ENCODE assay signal across 17 cellular contexts in genomic region chr10:125102821-125103220, GRCh38. TPM values are rescaled to one million over a fixed set of nuclear protein-coding genes. Genes with fewer than 3 reads are reported as not detected.
DNase-seq lines count a peak whose midpoint lies in the region; ATAC-seq, FAIRE-seq and TF ChIP-seq lines count a peak whose summit lies in the region.
"Had no signal": no experiment of that assay in that cellular context is flagged by ENCODE, and none has a peak within 500 bp of the region (broad histone marks: within the 10 kb centered on the region; RNA-seq: fewer than 3 reads in every experiment).

No MANE protein-coding gene starts in this region.

- peak overlapping the region in 1 of 2 experiments; percentile 57 for H3K23ac ChIP-seq in mesenchymal stem cell (ENCODE audit: low read length in 2 of 2)

- peaks cover 6% of the 10 kb centered on the region for H3K36me3 Mint-ChIP-seq in natural killer cell
- peaks cover 3% of the 10 kb centered on the region for H3K36me3 Mint-ChIP-seq in natural killer cell treated with Interleukin-12 subunit alpha and Interleukin-12 subunit beta and Interleukin-15 and Interleukin-18, amount 100 ng/mL, for 72 hours
- H3K36me3 Mint-ChIP-seq: IgD-negative memory B cell had no signal

- no peaks in the 10 kb centered on the region for H3K27me3 Mint-ChIP-seq in natural killer cell (ENCODE audit: low read depth in 2 of 2)
- H3K27me3 Mint-ChIP-seq in natural killer cell treated with Interleukin-12 subunit alpha and Interleukin-12 subunit beta and Interleukin-15 and Interleukin-18, amount 100 ng/mL, for 72 hours: no peaks in the 10 kb centered on the region
- H3K27me3 Mint-ChIP-seq: activated CD4-positive, alpha-beta T cell treated with anti-CD3 and anti-CD28 coated beads, Interleukin-2, amount 10 ng/mL, durations not matched to agents 7 days and 5 days had no signal

- H3K4me1 Mint-ChIP-seq in natural killer cell: peaks cover 84 to 91% of the 10 kb centered on the region in 2 donors
- H3K4me1 Mint-ChIP-seq in natural killer cell treated with Interleukin-12 subunit alpha and Interleukin-12 subunit beta and Interleukin-15 and Interleukin-18, amount 100 ng/mL, for 72 hours (ENCODE audit: low read depth in 2 of 2): peaks cover 36 to 67% of the 10 kb centered on the region in 2 donors
- H3K4me1 Mint-ChIP-seq: activated CD4-positive, alpha-beta T cell treated with anti-CD3 and anti-CD28 coated beads, Interleukin-2, amount 10 ng/mL, durations not matched to agents 7 days and 5 days; IgD-negative memory B cell had no signal

- H3K9ac ChIP-seq in mesenchymal stem cell (ENCODE audit: low read length): no peak overlapping the region

- H3K4me1 ChIP-seq in mesenchymal stem cell (ENCODE audit: control insufficient read depth, insufficient read depth, low read depth, low read length) (peaks cover 24% of the 10 kb centered on the region), upper lobe of right lung (peaks cover 17% of the 10 kb centered on the region)

- peak overlapping the region; percentile 20 to 45 for H3K4ac ChIP-seq in mesenchymal stem cell (ENCODE audit: low read depth in 1 of 2, low read length in 2 of 2)

- TF ChIP-seq CTCF in natural killer cell (IDR thresholded peaks at IDR 0.05) (no peak), bronchial epithelial cell (IDR thresholded peaks at IDR 0.05; ENCODE audit: insufficient read depth, low read length, severe bottlenecking) (peak; percentile 22), upper lobe of right lung (IDR thresholded peaks at IDR 0.05) (no peak)

- H3K36me3 ChIP-seq in bronchial epithelial cell (ENCODE audit: control insufficient read depth, insufficient read depth, low read length) (peaks cover 5% of the 10 kb centered on the region), mesenchymal stem cell (ENCODE audit: control insufficient read depth in 1 of 2, insufficient read depth in 2 of 2, low read depth in 1 of 2, low read length in 2 of 2) (peaks cover 51 to 60% of the 10 kb centered on the region in 2 experiments), upper lobe of right lung (peaks cover 6% of the 10 kb centered on the region)

- H2BK15ac ChIP-seq in mesenchymal stem cell (ENCODE audit: low read depth, poor library complexity, severe bottlenecking): peak overlapping the region; percentile 38

- H2BK12ac ChIP-seq in mesenchymal stem cell (ENCODE audit: low read length in 2 of 2): peak overlapping the region; percentile 33 to 56

- FAIRE-seq in bronchial epithelial cell (lab: Jason Lieb, UNC): peak; percentile 94

- peak overlapping the region in 1 of 2 experiments; percentile 45 for H3K14ac ChIP-seq in mesenchymal stem cell (ENCODE audit: low read length in 2 of 2)

- peak overlapping the region; percentile 66 for H4K8ac ChIP-seq in mesenchymal stem cell (ENCODE audit: low read length)

- no peak overlapping the region for H2BK5ac ChIP-seq in mesenchymal stem cell (ENCODE audit: low read depth, low read length, poor library complexity, severe bottlenecking)

- ATAC-seq in natural killer cell (peak in 1 of 3 donors; percentile 24), upper lobe of right lung (no peak)
- no peak for ATAC-seq in natural killer cell treated with Interleukin-12 subunit alpha and Interleukin-12 subunit beta and Interleukin-15 and Interleukin-18, amount 100 ng/mL, for 72 hours

- H3K27ac ChIP-seq in mesenchymal stem cell (ENCODE audit: low read length, poor library complexity, severe bottlenecking): no peak overlapping the region
- no peak overlapping the region for H3K27ac ChIP-seq in upper lobe of right lung
- H3K27ac ChIP-seq: psoas muscle had no signal

- WGBS in mesenchymal stem cell: 93% methylated on average over 10 of the region's 10 CpGs

- no peak overlapping the region for H3K4me2 ChIP-seq in mesenchymal stem cell (ENCODE audit: low read length, poor library complexity, severe bottlenecking)

- no peak overlapping the region for H2AK5ac ChIP-seq in mesenchymal stem cell (ENCODE audit: low read length, severe bottlenecking)

- no peak overlapping the region for H2AFZ ChIP-seq in mesenchymal stem cell (ENCODE audit: low read depth, low read length)

- no peak overlapping the region for H2BK120ac ChIP-seq in mesenchymal stem cell (ENCODE audit: low read depth, low read length)

- DNase-seq in natural killer cell: no peak
- no peak for DNase-seq in natural killer cell treated with Interleukin-12 subunit alpha and Interleukin-12 subunit beta and Interleukin-15 and Interleukin-18, amount 100 ng/mL, for 72 hours (ENCODE audit: low spot score)
- peak; percentile 45 for DNase-seq in bronchial epithelial cell (ENCODE audit: low read depth)
- DNase-seq in mesenchymal stem cell: no peak
- DNase-seq in upper lobe of right lung: peak; percentile 43
- no peak for DNase-seq in kidney glomerular epithelial cell (lab: John Stamatoyannopoulos, UW)
- DNase-seq in NCI-H2081 treated with DMSO at 0.1 percent for 48 hours (lab: John Stamatoyannopoulos, UW): no peak
- DNase-seq in stimulated activated CD4-positive, alpha-beta T cell treated with anti-CD3 and anti-CD28 coated beads, Interleukin-15, amount 100 ng/mL, for 24 hours: no peak
- DNase-seq: activated CD4-positive, alpha-beta T cell treated with anti-CD3 and anti-CD28 coated beads, Interleukin-2, amount 10 ng/mL, durations not matched to agents 7 days and 5 days; DMS79 treated with DMSO at 0.1 percent for 48 hours; midbrain; NCI-H1105; NCI-H524 treated with DMSO at 0.1 percent for 48 hours had no signal

- peaks cover 45% of the 10 kb centered on the region for H3K79me1 ChIP-seq in mesenchymal stem cell (replicated peaks; ENCODE audit: low read length, poor library complexity, severe bottlenecking)

- peak overlapping the region; percentile 84 to 85 for H3K27ac Mint-ChIP-seq in natural killer cell
- peak overlapping the region in 1 of 2 donors; percentile 32 for H3K27ac Mint-ChIP-seq in natural killer cell treated with Interleukin-12 subunit alpha and Interleukin-12 subunit beta and Interleukin-15 and Interleukin-18, amount 100 ng/mL, for 72 hours
- H3K27ac Mint-ChIP-seq: activated CD4-positive, alpha-beta T cell treated with anti-CD3 and anti-CD28 coated beads, Interleukin-2, amount 10 ng/mL, durations not matched to agents 7 days and 5 days; activated T-helper 1 cell treated with anti-CD3 and anti-CD28 coated beads, Interleukin-12 subunit alpha, Interleukin-12 subunit beta, Interleukin-2, Interleukin-4 antibody, amounts not matched to agents 30 ng/mL and 10 ng/mL and 1 ng/mL, durations not matched to agents 14 hours and 24 hours and 36 hours; IgD-negative memory B cell had no signal

- H3K9me3 ChIP-seq in mesenchymal stem cell (ENCODE audit: control insufficient read depth, low read length) (peaks cover 2% of the 10 kb centered on the region), upper lobe of right lung (no peaks in the 10 kb centered on the region)
- H3K9me3 ChIP-seq: psoas muscle had no signal

- intact Hi-C loops in natural killer cell (cut with micrococcal nuclease) (no loop called here), upper lobe of right lung (cut with DNase I) (no loop called here)

- H3K9me3 Mint-ChIP-seq in natural killer cell: no peaks in the 10 kb centered on the region
- H3K9me3 Mint-ChIP-seq in natural killer cell treated with Interleukin-12 subunit alpha and Interleukin-12 subunit beta and Interleukin-15 and Interleukin-18, amount 100 ng/mL, for 72 hours: peaks cover under 1% of the 10 kb centered on the region

- peak overlapping the region; percentile 46 to 81 for H3K18ac ChIP-seq in mesenchymal stem cell (ENCODE audit: low read depth in 1 of 2, low read length in 2 of 2)

- H3K27me3 ChIP-seq in bronchial epithelial cell (ENCODE audit: control insufficient read depth, insufficient read depth, low read length) (no peaks in the 10 kb centered on the region), mesenchymal stem cell (ENCODE audit: control insufficient read depth in 1 of 2, insufficient read depth in 1 of 2, low read length in 2 of 2) (no peaks in the 10 kb centered on the region), upper lobe of right lung (no peaks in the 10 kb centered on the region)
- H3K27me3 ChIP-seq: dorsolateral prefrontal cortex had no signal

- H4K91ac ChIP-seq in mesenchymal stem cell (ENCODE audit: low read length): peak overlapping the region; percentile 74

- H3K4me3 ChIP-seq in bronchial epithelial cell (ENCODE audit: low read depth, low read length) (no peak overlapping the region), mesenchymal stem cell (ENCODE audit: insufficient read depth in 1 of 2, low read depth in 1 of 2, low read length in 2 of 2) (no peak overlapping the region), upper lobe of right lung (no peak overlapping the region)
- H3K4me3 ChIP-seq: dorsolateral prefrontal cortex, psoas muscle had no signal

- no peak overlapping the region for H3K4me3 Mint-ChIP-seq in natural killer cell
- no peak overlapping the region for H3K4me3 Mint-ChIP-seq in natural killer cell treated with Interleukin-12 subunit alpha and Interleukin-12 subunit beta and Interleukin-15 and Interleukin-18, amount 100 ng/mL, for 72 hours
- H3K4me3 Mint-ChIP-seq: activated CD4-positive, alpha-beta T cell treated with anti-CD3 and anti-CD28 coated beads, Interleukin-2, amount 10 ng/mL, durations not matched to agents 7 days and 5 days; activated T-helper 1 cell treated with anti-CD3 and anti-CD28 coated beads, Interleukin-12 subunit alpha, Interleukin-12 subunit beta, Interleukin-2, Interleukin-4 antibody, amounts not matched to agents 30 ng/mL and 10 ng/mL and 1 ng/mL, durations not matched to agents 14 hours and 24 hours and 36 hours; IgD-negative memory B cell had no signal

RNA-seq across cellular contexts. Expression of gene CTBP2, which starts 57.5 kb away (rescaled TPM):
- 100 to 1,000 TPM; 120 to 179 (median 124) TPM for total RNA-seq in natural killer cell
- 10 to 100 TPM; 61.3 to 76.4 TPM for total RNA-seq in natural killer cell treated with Interleukin-12 subunit alpha and Interleukin-12 subunit beta and Interleukin-15 and Interleukin-18, amount 100 ng/mL, for 72 hours
- 123 and 141 TPM in 2 replicates for total RNA-seq in bronchial epithelial cell
- polyA plus RNA-seq in mesenchymal stem cell (2013, experiment 1 of 2): 58.2 TPM
- 55.7 TPM for polyA plus RNA-seq in mesenchymal stem cell (2013, experiment 2 of 2)
- 66.7 TPM for total RNA-seq in upper lobe of right lung

Comparison
In these comparisons a context has a peak if more than half of its experiments do, and no peak if none do; other contexts are left out.
1. DNase-seq: peak in bronchial epithelial cell (single experiment) and upper lobe of right lung (single experiment); none in natural killer cell (single experiment), natural killer cell treated with Interleukin-12 subunit alpha and Interleukin-12 subunit beta and Interleukin-15 and Interleukin-18, amount 100 ng/mL, for 72 hours (single experiment), mesenchymal stem cell (single experiment), kidney glomerular epithelial cell (single experiment), NCI-H2081 treated with DMSO at 0.1 percent for 48 hours (single experiment) and stimulated activated CD4-positive, alpha-beta T cell treated with anti-CD3 and anti-CD28 coated beads, Interleukin-15, amount 100 ng/mL, for 24 hours (single experiment).